Comparison of ENCODE assay signal across 13 cellular contexts in the genomic region with DNA sequence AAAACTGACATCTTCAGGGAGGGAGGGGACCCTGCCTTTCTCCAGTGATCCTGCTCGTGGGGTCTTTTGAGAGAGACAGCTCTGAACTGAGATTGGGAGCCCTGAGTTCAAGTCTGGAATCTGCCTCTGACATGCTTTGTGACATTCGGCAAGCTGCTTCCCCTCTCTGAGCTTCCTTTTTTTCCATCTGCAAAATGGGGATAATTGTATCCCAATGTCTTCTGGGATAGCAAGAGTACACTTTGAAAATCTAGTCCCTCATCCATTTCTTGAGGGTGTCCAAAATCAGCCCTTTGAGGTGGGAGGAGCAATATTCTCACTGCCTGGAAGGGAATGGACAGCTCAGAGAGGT.
"Had no signal": no experiment of that assay in that cellular context is flagged by ENCODE, and none has a peak within 500 bp of the region (broad histone marks: within the 10 kb centered on the region; RNA-seq: fewer than 3 reads in every experiment).

No MANE protein-coding gene starts in this region.

- H3K4me1 Mint-ChIP-seq: activated B cell treated with CpG ODN at 0.5 μM for 24 hours; central memory CD8-positive, alpha-beta T cell had no signal

- H3K36me3 ChIP-seq: neural progenitor cell, tibial nerve had no signal

- DNase-seq: activated B cell treated with CpG ODN at 0.5 μM for 24 hours; activated CD4-positive, alpha-beta T cell treated with anti-CD3 and anti-CD28 coated beads, Interleukin-2, amount 10 ng/mL, durations not matched to agents 24 days and 14 days; activated CD8-positive, alpha-beta memory T cell treated with anti-CD3 and anti-CD28 coated beads for 24 hours; activated naive CD4-positive, alpha-beta T cell treated with Interleukin-2 at 50 U/mL for 16 hours; activated naive CD8-positive, alpha-beta T cell treated with anti-CD3 and anti-CD28 coated beads, Interleukin-2, amount 50 U/mL, for 24 hours; effector memory CD4-positive, alpha-beta T cell; erythroblast; stimulated activated CD4-positive, alpha-beta T cell treated with anti-CD3 and anti-CD28 coated beads, Interleukin-1b, Interleukin-23, amount 100 ng/mL, for 48 hours; T-helper 1 cell had no signal

- H3K4me3 ChIP-seq: neural progenitor cell, tibial nerve had no signal

- H3K4me3 Mint-ChIP-seq: activated B cell treated with CpG ODN at 0.5 μM for 24 hours; activated CD4-positive, alpha-beta T cell treated with anti-CD3 and anti-CD28 coated beads, Interleukin-2, amount 10 ng/mL, durations not matched to agents 24 days and 14 days; activated naive CD8-positive, alpha-beta T cell treated with anti-CD3 and anti-CD28 coated beads, Interleukin-2, amount 50 U/mL, for 24 hours; central memory CD8-positive, alpha-beta T cell; neural progenitor cell; stimulated activated memory B cell treated with anti-CD40 and anti-IgM and Interleukin-4, amounts not matched to agents 10 μg/mL and 1 μg/mL and 100 μg/mL, for 72 hours had no signal

- H3K36me3 Mint-ChIP-seq: neural progenitor cell; stimulated activated memory B cell treated with anti-CD40 and anti-IgM and Interleukin-4, amounts not matched to agents 10 μg/mL and 1 μg/mL and 100 μg/mL, for 72 hours had no signal

- H3K27me3 ChIP-seq: neural progenitor cell had no signal

- H3K9ac ChIP-seq: neural progenitor cell had no signal

- ATAC-seq: activated naive CD8-positive, alpha-beta T cell treated with anti-CD3 and anti-CD28 coated beads, Interleukin-2, amount 50 U/mL, for 24 hours; stimulated activated memory B cell treated with anti-CD40 and anti-IgM and Interleukin-4, amounts not matched to agents 10 μg/mL and 1 μg/mL and 100 μg/mL, for 72 hours had no signal

- H3K27ac Mint-ChIP-seq: activated B cell treated with CpG ODN at 0.5 μM for 24 hours; activated naive CD8-positive, alpha-beta T cell treated with anti-CD3 and anti-CD28 coated beads, Interleukin-2, amount 50 U/mL, for 24 hours; stimulated activated memory B cell treated with anti-CD40 and anti-IgM and Interleukin-4, amounts not matched to agents 10 μg/mL and 1 μg/mL and 100 μg/mL, for 72 hours had no signal

- H3K9me3 ChIP-seq: tibial nerve had no signal

- H3K27ac ChIP-seq: neural progenitor cell, tibial nerve had no signal

- H3K9me3 Mint-ChIP-seq: activated B cell treated with CpG ODN at 0.5 μM for 24 hours; activated CD4-positive, alpha-beta T cell treated with anti-CD3 and anti-CD28 coated beads, Interleukin-2, amount 10 ng/mL, durations not matched to agents 24 days and 14 days; activated naive CD8-positive, alpha-beta T cell treated with anti-CD3 and anti-CD28 coated beads, Interleukin-2, amount 50 U/mL, for 24 hours; central memory CD8-positive, alpha-beta T cell; neural progenitor cell; stimulated activated memory B cell treated with anti-CD40 and anti-IgM and Interleukin-4, amounts not matched to agents 10 μg/mL and 1 μg/mL and 100 μg/mL, for 72 hours had no signal

- H3K4me2 ChIP-seq: neural progenitor cell had no signal
